In the genomic region with DNA sequence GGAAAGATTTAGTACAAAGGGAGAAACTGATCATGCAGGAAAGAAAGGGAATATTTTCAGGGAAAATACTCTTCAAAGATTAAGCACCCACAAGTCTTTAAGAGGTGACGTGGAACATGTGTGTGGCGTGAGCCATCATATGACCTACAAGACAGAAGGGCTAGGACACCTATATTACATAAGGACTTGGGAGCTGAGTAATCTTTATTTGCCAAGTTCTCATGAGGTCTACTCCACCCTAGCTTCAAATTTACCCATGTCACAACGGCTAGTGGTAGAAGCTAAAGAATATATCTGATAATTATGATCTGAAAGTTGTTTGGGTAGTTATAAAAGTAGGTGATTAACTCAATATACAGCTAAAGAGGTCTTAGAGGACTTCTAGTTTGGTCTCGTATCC, we compare ENCODE assay signal across 24 cellular contexts.
"Had no signal": no experiment of that assay in that cellular context is flagged by ENCODE, and none has a peak within 500 bp of the region (broad histone marks: within the 10 kb centered on the region; RNA-seq: fewer than 3 reads in every experiment).

No MANE protein-coding gene starts in this region.

- H3K9me3 ChIP-seq: psoas muscle, right lobe of liver, sigmoid colon, stomach, thoracic aorta, thyroid gland, tibial nerve, upper lobe of right lung, uterus had no signal

- H3K4me2 ChIP-seq: neural progenitor cell had no signal

- H2AFZ ChIP-seq: neural progenitor cell, parathyroid adenoma had no signal

- H3K4me3 ChIP-seq: neural progenitor cell, psoas muscle, right lobe of liver, sigmoid colon, stomach, thoracic aorta, thyroid gland, tibial nerve, upper lobe of right lung, uterus had no signal

- H3K4me1 ChIP-seq: neural progenitor cell, parathyroid adenoma, right lobe of liver, sigmoid colon, stomach, thyroid gland, tibial nerve, uterus had no signal

- ATAC-seq: naive thymus-derived CD4-positive, alpha-beta T cell; natural killer cell; right cardiac atrium; stimulated activated effector memory CD8-positive, alpha-beta T cell treated with anti-CD3 and anti-CD28 coated beads, Interleukin-12 subunit alpha, Interleukin-12 subunit beta, amount 100 ng/mL, for 72 hours; stimulated activated naive B cell treated with anti-CD40 and anti-IgM and Interleukin-4, amounts not matched to agents 10 μg/mL and 1 μg/mL and 100 μg/mL, for 72 hours had no signal

- H3K79me2 ChIP-seq: parathyroid adenoma had no signal

- H3K27me3 ChIP-seq: neural progenitor cell, right lobe of liver, sigmoid colon, stomach, thyroid gland, tibial nerve, upper lobe of right lung, uterus had no signal

- H3K36me3 ChIP-seq: neural progenitor cell, right lobe of liver, sigmoid colon, stomach, thoracic aorta, thyroid gland, tibial nerve, upper lobe of right lung, uterus had no signal

- DNase-seq: naive thymus-derived CD4-positive, alpha-beta T cell; natural killer cell; occipital lobe; posterior cingulate gyrus; psoas muscle; right cardiac atrium; right lobe of liver; sigmoid colon; small intestine; stimulated activated CD4-positive, alpha-beta T cell treated with anti-CD3 and anti-CD28 coated beads, Interleukin-15, amount 100 ng/mL, for 24 hours; stimulated activated CD4-positive, alpha-beta T cell treated with anti-CD3 and anti-CD28 coated beads, Interleukin-2, amount 100 ng/mL, for 24 hours; stimulated activated CD4-positive, alpha-beta T cell treated with anti-CD3 and anti-CD28 coated beads, Interleukin-2, amount 100 ng/mL, for 48 hours; stimulated activated CD4-positive, alpha-beta T cell treated with anti-CD3 and anti-CD28 coated beads, Interleukin-4, amount 100 ng/mL, for 24 hours; stimulated activated naive B cell treated with anti-CD40 and anti-IgM and Interleukin-4, amounts not matched to agents 10 μg/mL and 1 μg/mL and 100 μg/mL, for 72 hours; stimulated activated naive CD4-positive, alpha-beta T cell treated with Interleukin-2 at 50 U/mL for 16 hours; stomach; upper lobe of right lung; uterus had no signal

- H3K27ac ChIP-seq: neural progenitor cell, parathyroid adenoma, right lobe of liver, sigmoid colon, stomach, thoracic aorta, thyroid gland, tibial nerve, upper lobe of right lung, uterus had no signal
